In genomic region chr18:45825258-45825744, GRCh38 we compare ENCODE assay signal across 1 cellular context.
TF ChIP-seq lines count a peak whose summit lies in the region.

A gene with protein sequence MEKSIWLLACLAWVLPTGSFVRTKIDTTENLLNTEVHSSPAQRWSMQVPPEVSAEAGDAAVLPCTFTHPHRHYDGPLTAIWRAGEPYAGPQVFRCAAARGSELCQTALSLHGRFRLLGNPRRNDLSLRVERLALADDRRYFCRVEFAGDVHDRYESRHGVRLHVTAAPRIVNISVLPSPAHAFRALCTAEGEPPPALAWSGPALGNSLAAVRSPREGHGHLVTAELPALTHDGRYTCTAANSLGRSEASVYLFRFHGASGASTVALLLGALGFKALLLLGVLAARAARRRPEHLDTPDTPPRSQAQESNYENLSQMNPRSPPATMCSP (plus strand): TSS chr18:45825675. CDS start chr18:45825729, 54 bp downstream.

TF ChIP-seq in HepG2, 621 proteins besides CTCF, POLR2A, EP300 and RAD21 (continued from another document):
- TF ChIP-seq THRA (CRISPR knock-in tag; IDR thresholded peaks at IDR 0.05; ENCODE audit: borderline replicate concordance) = no peak
- TF ChIP-seq NRL (CRISPR knock-in tag; IDR thresholded peaks at IDR 0.05; ENCODE audit: borderline replicate concordance) = no peak
- TF ChIP-seq ZNF607 (CRISPR knock-in tag; IDR thresholded peaks at IDR 0.05; ENCODE audit: borderline replicate concordance) = no peak
TF ChIP-seq in HepG2: peak in this region for 1.
